ENCODE assay signal across 14 cellular contexts in genomic region chr15:63944681-63944955, GRCh38.
DNase-seq lines count a peak whose midpoint lies in the region; ATAC-seq and TF ChIP-seq lines count a peak whose summit lies in the region.
"Had no signal": no experiment of that assay in that cellular context is flagged by ENCODE, and none has a peak within 500 bp of the region (broad histone marks: within the 10 kb centered on the region; RNA-seq: fewer than 3 reads in every experiment).

No MANE protein-coding gene starts in this region.

- H3K36me3 ChIP-seq in CD8-positive, alpha-beta T cell (ENCODE audit: insufficient read depth, low read length) = no peaks in the 10 kb centered on the region
- no peaks in the 10 kb centered on the region for H3K36me3 ChIP-seq in mammary epithelial cell (ENCODE audit: insufficient read depth, low read length)
- H3K36me3 ChIP-seq in neuronal stem cell (replicated peaks in 1 of 2; ENCODE audit: control insufficient read depth in 2 of 2, insufficient read depth in 2 of 2, low read length in 2 of 2) = no peaks in the 10 kb centered on the region
- H3K36me3 ChIP-seq: BLaER1, right lobe of liver, transverse colon had no signal

- no peak for TF ChIP-seq CTCF in CD8-positive, alpha-beta T cell (IDR thresholded peaks at IDR 0.05)
- no peak for TF ChIP-seq CTCF in H9 (conservative IDR thresholded peaks at IDR 0.05)
- TF ChIP-seq CTCF in mammary epithelial cell (conservative IDR thresholded peaks at IDR 0.05 in 1 of 2, IDR thresholded peaks at IDR 0.05 in 1 of 2; ENCODE audit: extremely low read depth in 1 of 2, insufficient read depth in 1 of 2, low read depth in 1 of 2, low read length in 2 of 2) = no peak
- no peak for TF ChIP-seq CTCF in GM20000 (IDR thresholded peaks at IDR 0.05; ENCODE audit: extremely low read depth, missing control alignments)

- CTCF ChIA-PET in CD8-positive, alpha-beta T cell (lab: Charles Lee) = interaction anchor here (0.8 to 4.7 kb wide), 28 partner anchors 11 to 204 kb away, joined by 3 to 40 read pairs (median 6); partner anchors contain the start of gene DAPK2
- CTCF ChIA-PET in mammary epithelial cell (lab: Charles Lee; ENCODE audit: low non-redundant PET) = no interaction called here

- peaks cover 24% of the 10 kb centered on the region for H3K4me1 Mint-ChIP-seq in CD8-positive, alpha-beta T cell (ENCODE audit: low read depth)
- H3K4me1 Mint-ChIP-seq in H9 = peaks cover 9 to 10% of the 10 kb centered on the region in 2 experiments

- H3T11ph ChIP-seq in H9 (ENCODE audit: low read length) = no peak overlapping the region

- in situ Hi-C loops in mammary epithelial cell (cut with MboI; ENCODE audit: low sequenced_read_pairs in 2 of 2) = no loop called here

- H2BK12ac ChIP-seq in H9 (ENCODE audit: insufficient read length, low read depth, low read length) (no peak overlapping the region), neuronal stem cell (ENCODE audit: low read length) (no peak overlapping the region)

- H3K9me3 ChIP-seq in CD8-positive, alpha-beta T cell (ENCODE audit: low read length) = no peaks in the 10 kb centered on the region
- H3K9me3 ChIP-seq in H9 (ENCODE audit: control insufficient read depth, low read depth, low read length) (no peaks in the 10 kb centered on the region), mammary epithelial cell (replicated peaks; ENCODE audit: insufficient read depth, low read length) (no peaks in the 10 kb centered on the region), neuronal stem cell (replicated peaks in 1 of 2; ENCODE audit: control insufficient read depth in 2 of 2, insufficient read depth in 1 of 2, low read depth in 1 of 2, low read length in 2 of 2) (no peaks in the 10 kb centered on the region)
- H3K9me3 ChIP-seq: BLaER1, right lobe of liver, transverse colon had no signal

- H3K36me3 Mint-ChIP-seq in CD8-positive, alpha-beta T cell = no peaks in the 10 kb centered on the region
- H3K36me3 Mint-ChIP-seq in H9 (ENCODE audit: insufficient read depth in 1 of 3, low read depth in 3 of 3) = no peaks in the 10 kb centered on the region; a peak in 1 of 7 replicates
- H3K36me3 Mint-ChIP-seq: activated CD4-positive, alpha-beta memory T cell treated with anti-CD3 and anti-CD28 coated beads for 36 hours; activated naive CD8-positive, alpha-beta T cell treated with anti-CD3 and anti-CD28 coated beads for 36 hours had no signal

- H3K27me3 ChIP-seq in CD8-positive, alpha-beta T cell (ENCODE audit: insufficient read depth, low read length) = no peaks in the 10 kb centered on the region
- H3K27me3 ChIP-seq in H9 (ENCODE audit: insufficient read depth, low read length) = no peaks in the 10 kb centered on the region
- H3K27me3 ChIP-seq in mammary epithelial cell (ENCODE audit: insufficient read depth, low read length) = no peaks in the 10 kb centered on the region
- H3K27me3 ChIP-seq in neuronal stem cell (ENCODE audit: control insufficient read depth in 3 of 3, insufficient read depth in 3 of 3, low read depth in 1 of 3, low read length in 3 of 3) = no peaks in the 10 kb centered on the region
- H3K27me3 ChIP-seq: BLaER1, hepatocyte, right lobe of liver, transverse colon had no signal

- no peak overlapping the region for H2BK20ac ChIP-seq in H9 (ENCODE audit: low read depth, low read length, poor library complexity, severe bottlenecking)

- no peak overlapping the region for H4K5ac ChIP-seq in H9 (ENCODE audit: insufficient read length, low read depth, low read length)

- H3K4me1 ChIP-seq in CD8-positive, alpha-beta T cell (ENCODE audit: insufficient read depth, low read length) = peaks cover 13% of the 10 kb centered on the region
- no peaks in the 10 kb centered on the region for H3K4me1 ChIP-seq in H9 (ENCODE audit: insufficient read depth, low read length)
- H3K4me1 ChIP-seq in mammary epithelial cell (ENCODE audit: insufficient read depth, low read length) = peaks cover 20% of the 10 kb centered on the region
- peaks cover 0 to 3% of the 10 kb centered on the region in 2 donors for H3K4me1 ChIP-seq in neuronal stem cell (ENCODE audit: control insufficient read depth in 2 of 2, insufficient read depth in 1 of 2, low read depth in 1 of 2, low read length in 2 of 2)

- H2BK120ac ChIP-seq in H9 (ENCODE audit: low read depth, low read length, poor library complexity, severe bottlenecking) = no peak overlapping the region
- no peak overlapping the region for H2BK120ac ChIP-seq in neuronal stem cell (ENCODE audit: low read depth, low read length)

- no CpG with 5 or more reads among the region's 3 CpGs for WGBS in H9 (ENCODE audit: extremely low coverage, insufficient read length, low lambda C conversion rate)
- WGBS in mammary epithelial cell (ENCODE audit: low coverage, missing lambda C conversion rate) = 64% methylated on average over 3 of the region's 3 CpGs
- no CpG with 5 or more reads among the region's 3 CpGs for WGBS in neuronal stem cell (ENCODE audit: extremely low coverage in 2 of 2, insufficient read length in 2 of 2, insufficient replicate concordance in 1 of 2), 2 donors

- no TSS peak for BruUV-seq in mammary epithelial cell (replicated peaks; lab: Mats Ljungman, UMichigan)

- H2AFZ ChIP-seq in H9 (ENCODE audit: low read length) (no peak overlapping the region), mammary epithelial cell (ENCODE audit: low read depth, low read length) (peak overlapping the region; percentile 78), neuronal stem cell (ENCODE audit: low read length) (peak overlapping the region; percentile 97)
- H2AFZ ChIP-seq: hepatocyte had no signal

- H2BK5ac ChIP-seq in H9 (ENCODE audit: insufficient read length, low read length) = no peak overlapping the region
- no peak overlapping the region for H2BK5ac ChIP-seq in neuronal stem cell (ENCODE audit: low read length)

- H3K27ac ChIP-seq in CD8-positive, alpha-beta T cell (ENCODE audit: low read depth, low read length) = no peak overlapping the region
- H3K27ac ChIP-seq in H9 (ENCODE audit: insufficient read length, low read depth, low read length) = no peak overlapping the region
- no peak overlapping the region for H3K27ac ChIP-seq in mammary epithelial cell (ENCODE audit: insufficient read depth, low read depth, low read length)
- no peak overlapping the region for H3K27ac ChIP-seq in neuronal stem cell (replicated peaks; ENCODE audit: low read length)
- H3K27ac ChIP-seq: BLaER1, hepatocyte, right lobe of liver, transverse colon had no signal

- no peak overlapping the region for H4K8ac ChIP-seq in H9 (replicated peaks; ENCODE audit: insufficient read length, low read depth, low read length)
- H4K8ac ChIP-seq in neuronal stem cell (ENCODE audit: low read depth, low read length) = no peak overlapping the region

- no peak overlapping the region for H2BK15ac ChIP-seq in H9 (ENCODE audit: low read depth, low read length)
- H2BK15ac ChIP-seq in neuronal stem cell (ENCODE audit: low read length) = no peak overlapping the region

- H3K9ac ChIP-seq in H9 (ENCODE audit: extremely low read depth, insufficient read length, low read length) = no peak overlapping the region
- H3K9ac ChIP-seq in mammary epithelial cell (ENCODE audit: insufficient read depth, low read length) = no peak overlapping the region
- H3K9ac ChIP-seq in neuronal stem cell (ENCODE audit: low read depth, low read length, poor library complexity) = no peak overlapping the region
- H3K9ac ChIP-seq: BLaER1 had no signal

- DNase-seq in CD8-positive, alpha-beta T cell = peak in 1 of 7 experiments; percentile 45
- DNase-seq in H9 (peak; percentile 13), mammary epithelial cell (no peak), neuronal stem cell (ENCODE audit: low spot score) (no peak), GM20000 (ENCODE audit: low spot score) (no peak)

- no peaks in the 10 kb centered on the region for H3K79me1 ChIP-seq in H9 (ENCODE audit: insufficient read depth, low read depth, low read length, poor library complexity, severe bottlenecking)
- no peaks in the 10 kb centered on the region for H3K79me1 ChIP-seq in neuronal stem cell (ENCODE audit: low read depth, low read length)

- H4K20me1 ChIP-seq in H9 (ENCODE audit: control insufficient read depth, insufficient read depth, insufficient read length) (no peaks in the 10 kb centered on the region), mammary epithelial cell (ENCODE audit: insufficient read depth, low read length) (no peaks in the 10 kb centered on the region)
- H4K20me1 ChIP-seq: BLaER1 had no signal

- H4K91ac ChIP-seq in H9 (ENCODE audit: insufficient read length, low read depth, low read length) (no peak overlapping the region), neuronal stem cell (ENCODE audit: low read depth, low read length, poor library complexity) (no peak overlapping the region)

- dilution Hi-C loops in mammary epithelial cell (cut with HindIII; ENCODE audit: low sequenced_read_pairs) = no loop called here

- H3K27me3 Mint-ChIP-seq in CD8-positive, alpha-beta T cell (ENCODE audit: low read depth) = no peaks in the 10 kb centered on the region
- H3K27me3 Mint-ChIP-seq in H9 (ENCODE audit: low read depth) = no peaks in the 10 kb centered on the region; the same call in 1 of the 2 replicates
- H3K27me3 Mint-ChIP-seq: activated CD4-positive, alpha-beta memory T cell treated with anti-CD3 and anti-CD28 coated beads for 36 hours; activated naive CD8-positive, alpha-beta T cell treated with anti-CD3 and anti-CD28 coated beads for 36 hours; progenitor cell of endocrine pancreas had no signal

- no peak overlapping the region for H3K23ac ChIP-seq in H9 (ENCODE audit: insufficient read length, low read depth, low read length)
- H3K23ac ChIP-seq in neuronal stem cell (ENCODE audit: low read depth, low read length, poor library complexity) = no peak overlapping the region

- H3K4me3 ChIP-seq in CD8-positive, alpha-beta T cell (ENCODE audit: low read depth, low read length) = no peak overlapping the region
- H3K4me3 ChIP-seq in mammary epithelial cell (replicated peaks in 1 of 3; ENCODE audit: insufficient read depth in 1 of 3, low read depth in 2 of 3, low read length in 3 of 3) = no peak overlapping the region
- H3K4me3 ChIP-seq in neuronal stem cell (ENCODE audit: low read length in 2 of 2) = no peak overlapping the region
- H3K4me3 ChIP-seq: BLaER1, hepatocyte, right lobe of liver, transverse colon had no signal

- no peak overlapping the region for H2AK5ac ChIP-seq in H9 (ENCODE audit: insufficient read length, low read length)
- H2AK5ac ChIP-seq in neuronal stem cell (ENCODE audit: low read depth, low read length) = no peak overlapping the region

- H3K9me3 Mint-ChIP-seq in CD8-positive, alpha-beta T cell = no peaks in the 10 kb centered on the region
- no peaks in the 10 kb centered on the region; a peak in 1 of 5 replicates for H3K9me3 Mint-ChIP-seq in H9
- H3K9me3 Mint-ChIP-seq: activated CD4-positive, alpha-beta memory T cell treated with anti-CD3 and anti-CD28 coated beads for 36 hours; activated naive CD8-positive, alpha-beta T cell treated with anti-CD3 and anti-CD28 coated beads for 36 hours had no signal

- no peak for ATAC-seq in CD8-positive, alpha-beta T cell
- ATAC-seq in HG02970 (IDR thresholded peaks at IDR 0.05; ENCODE audit: low FRiP score, unreplicated experiment) = no peak
- no peak for ATAC-seq in HG02623 (IDR thresholded peaks at IDR 0.05; ENCODE audit: unreplicated experiment)

- peak overlapping the region; percentile 35 for H3K56ac ChIP-seq in H9 (ENCODE audit: insufficient read length, low read depth, low read length)

- no peak overlapping the region for H3K14ac ChIP-seq in H9 (ENCODE audit: insufficient read depth, low read length)
- H3K14ac ChIP-seq in neuronal stem cell (ENCODE audit: low read length) = no peak overlapping the region

- no peaks in the 10 kb centered on the region for H3K23me2 ChIP-seq in H9 (ENCODE audit: insufficient read length, low read depth, low read length, poor library complexity, severe bottlenecking)

- peak overlapping the region; percentile 32 for H3K27ac Mint-ChIP-seq in CD8-positive, alpha-beta T cell
- peak overlapping the region in 1 of 3 experiments; percentile 46; a peak in 1 of 7 replicates for H3K27ac Mint-ChIP-seq in H9
- H3K27ac Mint-ChIP-seq: activated CD4-positive, alpha-beta memory T cell treated with anti-CD3 and anti-CD28 coated beads for 36 hours; progenitor cell of endocrine pancreas had no signal

- H3K79me2 ChIP-seq in H9 (ENCODE audit: insufficient read depth, low read length) = no peaks in the 10 kb centered on the region
- no peaks in the 10 kb centered on the region for H3K79me2 ChIP-seq in mammary epithelial cell (ENCODE audit: insufficient read depth, low read length)
- H3K79me2 ChIP-seq: hepatocyte had no signal

- no peak overlapping the region for H3K4me3 Mint-ChIP-seq in CD8-positive, alpha-beta T cell
- H3K4me3 Mint-ChIP-seq in H9 = no peak overlapping the region
- H3K4me3 Mint-ChIP-seq: activated CD4-positive, alpha-beta memory T cell treated with anti-CD3 and anti-CD28 coated beads for 36 hours; activated naive CD8-positive, alpha-beta T cell treated with anti-CD3 and anti-CD28 coated beads for 36 hours had no signal

- POLR2A ChIA-PET in CD8-positive, alpha-beta T cell (lab: Charles Lee) = no interaction called here

- no peak overlapping the region for H3K4ac ChIP-seq in H9 (ENCODE audit: low read depth, low read length)
- H3K4ac ChIP-seq in neuronal stem cell (ENCODE audit: low read length) = no peak overlapping the region

- H3K18ac ChIP-seq in H9 (ENCODE audit: insufficient read length, low read depth, low read length) (no peak overlapping the region), neuronal stem cell (ENCODE audit: low read length) (peak overlapping the region; percentile 55)

- intact Hi-C loops in CD8-positive, alpha-beta T cell (cut with DNase I, micrococcal nuclease) = loop anchor here in 1 of 2 experiments (10.0 kb wide), 1 partner anchor 50 kb away; no protein-coding TSS in a partner anchor
- intact Hi-C loops in mammary epithelial cell (cut with micrococcal nuclease) = no loop called here

- H3K4me2 ChIP-seq in H9 (ENCODE audit: insufficient read depth, insufficient read length, low read length) (no peak overlapping the region), mammary epithelial cell (ENCODE audit: insufficient read depth, low read depth, low read length) (no peak overlapping the region), neuronal stem cell (ENCODE audit: insufficient read depth, low read length, poor library complexity, severe bottlenecking) (no peak overlapping the region)
- H3K4me2 ChIP-seq: BLaER1, hepatocyte had no signal
